9 cellular contexts compared by ENCODE assay signal in genomic region chr3:32816439-32817194, GRCh38. TPM values are rescaled to one million over a fixed set of nuclear protein-coding genes. Genes with fewer than 3 reads are reported as not detected.
DNase-seq lines count a peak whose midpoint lies in the region; ATAC-seq and TF ChIP-seq lines count a peak whose summit lies in the region.
"Had no signal": no experiment of that assay in that cellular context is flagged by ENCODE, and none has a peak within 500 bp of the region (broad histone marks: within the 10 kb centered on the region; RNA-seq: fewer than 3 reads in every experiment).

No MANE protein-coding gene starts in this region.

- H3K27me3 ChIP-seq in left ventricle myocardium inferior (ENCODE audit: low read depth) = peaks cover 70% of the 10 kb centered on the region

- intact Hi-C loops in left ventricle myocardium inferior (cut with micrococcal nuclease) = no loop called here

- no peak overlapping the region for H3K27ac Mint-ChIP-seq in activated T-cell treated with anti-CD3 and anti-CD28 coated beads, Interleukin-2, amount 50 U/mL, for 24 hours

- no peak overlapping the region for H3K27ac ChIP-seq in left ventricle myocardium inferior (replicated peaks)

- H3K36me3 Mint-ChIP-seq in activated T-cell treated with anti-CD3 and anti-CD28 coated beads, Interleukin-2, amount 50 U/mL, for 24 hours (ENCODE audit: low read depth) = no peaks in the 10 kb centered on the region

- H3K4me1 Mint-ChIP-seq in activated T-cell treated with anti-CD3 and anti-CD28 coated beads, Interleukin-2, amount 50 U/mL, for 24 hours (ENCODE audit: low read depth) = peaks cover 38% of the 10 kb centered on the region

- H3K36me3 ChIP-seq in left ventricle myocardium inferior = no peaks in the 10 kb centered on the region

- no peak for TF ChIP-seq CTCF in GM20000 (IDR thresholded peaks at IDR 0.05; ENCODE audit: extremely low read depth, missing control alignments)
- TF ChIP-seq CTCF in left ventricle myocardium inferior (IDR thresholded peaks at IDR 0.05; ENCODE audit: borderline replicate concordance) = no peak

- DNase-seq in AG20443 (ENCODE audit: low spot score) = peak; percentile 60
- DNase-seq in GM20000 (ENCODE audit: low spot score) = peak; percentile 68
- DNase-seq in activated T-cell treated with anti-CD3 and anti-CD28 coated beads, Interleukin-2, amount 50 U/mL, for 24 hours = peak; percentile 61
- no peak for DNase-seq in left ventricle myocardium inferior
- DNase-seq in retina = peak; percentile 96
- DNase-seq in NCI-H2171 (lab: John Stamatoyannopoulos, UW) = no peak
- no peak for DNase-seq in OCI-M2 (lab: John Stamatoyannopoulos, UW; ENCODE audit: unreplicated experiment)

- no peak for ATAC-seq in GM18868 (IDR thresholded peaks at IDR 0.05; ENCODE audit: unreplicated experiment)
- ATAC-seq: left colon had no signal

- peak overlapping the region; percentile 64 for H3K4me3 ChIP-seq in left ventricle myocardium inferior

- peak overlapping the region; percentile 74 for H3K4me3 Mint-ChIP-seq in activated T-cell treated with anti-CD3 and anti-CD28 coated beads, Interleukin-2, amount 50 U/mL, for 24 hours

- H3K9me3 ChIP-seq in left ventricle myocardium inferior (replicated peaks) = no peaks in the 10 kb centered on the region

- H3K27me3 Mint-ChIP-seq in activated T-cell treated with anti-CD3 and anti-CD28 coated beads, Interleukin-2, amount 50 U/mL, for 24 hours = peaks cover 69% of the 10 kb centered on the region

- H3K4me1 ChIP-seq in left ventricle myocardium inferior = peaks cover 26% of the 10 kb centered on the region

- H3K9me3 Mint-ChIP-seq in activated T-cell treated with anti-CD3 and anti-CD28 coated beads, Interleukin-2, amount 50 U/mL, for 24 hours = no peaks in the 10 kb centered on the region

RNA-seq across cellular contexts. Expression of gene TRIM71, which starts 1.2 kb away (rescaled TPM):
- not detected for total RNA-seq in left ventricle myocardium inferior
- total RNA-seq: left colon had no signal

Comparison
In these comparisons a context has a peak if more than half of its experiments do, and no peak if none do; other contexts are left out.
1. DNase-seq: peak in AG20443 (single experiment), GM20000 (single experiment), activated T-cell treated with anti-CD3 and anti-CD28 coated beads, Interleukin-2, amount 50 U/mL, for 24 hours (single experiment) and retina (single experiment); none in left ventricle myocardium inferior (single experiment), NCI-H2171 (single experiment) and OCI-M2 (single experiment).